ENCODE assay signal across 1 cellular context in genomic region chr5:133685402-133686018, GRCh38.
TF ChIP-seq lines count a peak whose summit lies in the region.

No MANE protein-coding gene starts in this region.

TF ChIP-seq in SK-N-SH, 30 proteins besides CTCF, POLR2A, EP300 and RAD21 (continued from another document):
- TF ChIP-seq USF1 (IDR thresholded peaks at IDR 0.05; ENCODE audit: borderline replicate concordance, low read depth) (no peak), EZH2phosphoT487 (IDR thresholded peaks at IDR 0.05; ENCODE audit: borderline replicate concordance, low read depth) (no peak), POLR2AphosphoS5 (IDR thresholded peaks at IDR 0.05; ENCODE audit: low read depth, low read length) (no peak), MEF2A (IDR thresholded peaks at IDR 0.05; ENCODE audit: borderline replicate concordance, low read depth) (no peak), RCOR1 (IDR thresholded peaks at IDR 0.05; ENCODE audit: low read length) (peak; percentile 80; the same call in 1 of the 2 replicates), ELF1 (IDR thresholded peaks at IDR 0.05) (no peak), TEAD4 (IDR thresholded peaks at IDR 0.05; ENCODE audit: borderline replicate concordance, insufficient read depth) (no peak), FOXJ3 (CRISPR knock-in tag; IDR thresholded peaks at IDR 0.05) (peak; percentile 79), YY1 (IDR thresholded peaks at IDR 0.05; ENCODE audit: low read depth) (no peak), MXI1 (IDR thresholded peaks at IDR 0.05; ENCODE audit: low read depth, low read length) (peak; percentile 54; the same call in 1 of the 2 replicates), FOSL2 (IDR thresholded peaks at IDR 0.05; ENCODE audit: borderline replicate concordance, low read depth) (no peak), JUND (IDR thresholded peaks at IDR 0.05) (no peak), NFIC (IDR thresholded peaks at IDR 0.05; ENCODE audit: borderline replicate concordance) (no peak)
- TF ChIP-seq, protein P1, sequence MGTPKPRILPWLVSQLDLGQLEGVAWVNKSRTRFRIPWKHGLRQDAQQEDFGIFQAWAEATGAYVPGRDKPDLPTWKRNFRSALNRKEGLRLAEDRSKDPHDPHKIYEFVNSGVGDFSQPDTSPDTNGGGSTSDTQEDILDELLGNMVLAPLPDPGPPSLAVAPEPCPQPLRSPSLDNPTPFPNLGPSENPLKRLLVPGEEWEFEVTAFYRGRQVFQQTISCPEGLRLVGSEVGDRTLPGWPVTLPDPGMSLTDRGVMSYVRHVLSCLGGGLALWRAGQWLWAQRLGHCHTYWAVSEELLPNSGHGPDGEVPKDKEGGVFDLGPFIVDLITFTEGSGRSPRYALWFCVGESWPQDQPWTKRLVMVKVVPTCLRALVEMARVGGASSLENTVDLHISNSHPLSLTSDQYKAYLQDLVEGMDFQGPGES (IDR thresholded peaks at IDR 0.05; ENCODE audit: low read depth, low read length), result no peak
- TF ChIP-seq, protein P2, sequence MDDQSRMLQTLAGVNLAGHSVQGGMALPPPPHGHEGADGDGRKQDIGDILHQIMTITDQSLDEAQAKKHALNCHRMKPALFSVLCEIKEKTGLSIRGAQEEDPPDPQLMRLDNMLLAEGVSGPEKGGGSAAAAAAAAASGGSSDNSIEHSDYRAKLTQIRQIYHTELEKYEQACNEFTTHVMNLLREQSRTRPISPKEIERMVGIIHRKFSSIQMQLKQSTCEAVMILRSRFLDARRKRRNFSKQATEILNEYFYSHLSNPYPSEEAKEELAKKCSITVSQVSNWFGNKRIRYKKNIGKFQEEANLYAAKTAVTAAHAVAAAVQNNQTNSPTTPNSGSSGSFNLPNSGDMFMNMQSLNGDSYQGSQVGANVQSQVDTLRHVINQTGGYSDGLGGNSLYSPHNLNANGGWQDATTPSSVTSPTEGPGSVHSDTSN (IDR thresholded peaks at IDR 0.05), result no peak
